Comparison of ENCODE assay signal across 12 cellular contexts in the genomic region with DNA sequence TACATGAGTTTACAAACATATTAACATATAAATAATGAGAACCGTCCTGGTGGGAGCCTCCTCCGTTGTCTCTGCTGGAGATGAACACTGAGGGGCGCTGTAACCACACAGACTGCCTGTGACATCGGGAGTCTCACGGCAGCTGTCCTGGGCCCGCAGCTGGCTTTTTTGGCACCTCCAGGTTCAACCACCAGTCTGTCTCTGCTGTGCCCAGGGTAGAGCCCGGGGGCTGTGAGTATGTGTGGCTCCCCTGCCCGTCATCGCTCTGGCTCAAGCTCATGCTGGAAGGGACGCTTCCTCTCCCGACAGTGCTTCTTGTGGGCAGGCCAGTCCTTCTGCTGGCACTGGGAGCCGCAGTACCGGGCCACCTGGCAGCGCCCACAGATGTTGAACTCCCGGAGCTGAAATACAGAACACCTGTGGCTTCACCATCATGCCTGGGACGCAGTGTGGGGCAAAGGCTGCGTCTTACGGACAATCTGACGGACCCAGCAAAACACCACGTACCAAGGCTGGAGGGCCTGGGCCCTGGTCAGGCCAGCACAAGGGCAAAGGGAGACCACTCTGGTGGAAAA. TPM values are rescaled to one million over a fixed set of nuclear protein-coding genes. Genes with fewer than 3 reads are reported as not detected.
DNase-seq lines count a peak whose midpoint lies in the region; ATAC-seq and TF ChIP-seq lines count a peak whose summit lies in the region.
"Had no signal": no experiment of that assay in that cellular context is flagged by ENCODE, and none has a peak within 500 bp of the region (broad histone marks: within the 10 kb centered on the region; RNA-seq: fewer than 3 reads in every experiment).

No MANE protein-coding gene starts in this region.

- H3K9me3 ChIP-seq in HCT116 (ENCODE audit: control insufficient read depth in 1 of 2, insufficient read depth in 1 of 2, low read depth in 1 of 2, low read length in 2 of 2) = no peaks in the 10 kb centered on the region
- H3K9me3 ChIP-seq: HAP-1 had no signal

- H3K4me1 ChIP-seq in HCT116 (ENCODE audit: control insufficient read depth in 1 of 2, insufficient read depth in 2 of 2, low read length in 2 of 2) = peaks cover 2 to 10% of the 10 kb centered on the region in 2 experiments; a peak in 3 of 4 replicates

- ATAC-seq in HCT116 (no peak), HG02610 (IDR thresholded peaks at IDR 0.05; ENCODE audit: unreplicated experiment) (no peak), GM19023 (IDR thresholded peaks at IDR 0.05; ENCODE audit: unreplicated experiment) (no peak), esophagus mucosa (no peak)
- ATAC-seq in stimulated activated naive CD8-positive, alpha-beta T cell treated with anti-CD3 and anti-CD28 coated beads, Interleukin-15, amount 100 ng/mL, for 72 hours = no peak

- peak; percentile 83 for TF ChIP-seq RAD21 in HCT116 (IDR thresholded peaks at IDR 0.05; ENCODE audit: low read depth)

- peak; percentile 14 for DNase-seq in COLO668 (lab: John Stamatoyannopoulos, UW; ENCODE audit: unreplicated experiment)
- DNase-seq in HCT116 (ENCODE audit: low read depth, low spot score) = no peak
- peak; percentile 15 for DNase-seq in left kidney (ENCODE audit: low read depth, low spot score)
- no peak for DNase-seq in stimulated activated naive CD8-positive, alpha-beta T cell treated with anti-CD3 and anti-CD28 coated beads, Interleukin-15, amount 100 ng/mL, for 72 hours
- DNase-seq: activated naive CD8-positive, alpha-beta T cell treated with anti-CD3 and anti-CD28 coated beads for 36 hours; hypothalamus; NCI-H1417 had no signal

- no peak overlapping the region for H3K4me3 ChIP-seq in HCT116 (replicated peaks in 1 of 2; ENCODE audit: low read depth in 1 of 2, low read length in 2 of 2)
- H3K4me3 ChIP-seq: HAP-1 had no signal

- H3K4me2 ChIP-seq in HCT116 (ENCODE audit: low read length) = no peak overlapping the region

- POLR2A ChIA-PET in HCT116 (lab: Charles Lee) = interaction anchor here (1.2 kb wide), 1 partner anchor 36 kb away, joined by 3 read pairs; the partner anchor contains the start of gene EHMT1

- H3K27ac ChIP-seq in HCT116 (ENCODE audit: low read depth, low read length) (no peak overlapping the region; the same call in 1 of the 2 replicates), VCaP (no peak overlapping the region)

- H3K4me3 Mint-ChIP-seq in stimulated activated naive CD8-positive, alpha-beta T cell treated with anti-CD3 and anti-CD28 coated beads, Interleukin-15, amount 100 ng/mL, for 72 hours = no peak overlapping the region
- H3K4me3 Mint-ChIP-seq: activated naive CD8-positive, alpha-beta T cell treated with anti-CD3 and anti-CD28 coated beads for 36 hours had no signal

- RAD21 ChIA-PET in HCT116 (lab: Charles Lee; ENCODE audit: low non-redundant PET in 1 of 2, low total read pairs in 2 of 2, uncharacterized antibody in 2 of 2, unreplicated experiment in 2 of 2) = interaction anchor here in 1 of 2 experiments (0.7 kb wide), 1 partner anchor 8 kb away, joined by 3 read pairs; no protein-coding TSS in a partner anchor

- H2AFZ ChIP-seq in HCT116 (ENCODE audit: low read depth, low read length, poor library complexity, severe bottlenecking) = no peak overlapping the region

- BruUV-seq in HCT116 (replicated peaks; lab: Mats Ljungman, UMichigan) = no TSS peak

- no peak overlapping the region for H3K9ac ChIP-seq in HCT116 (ENCODE audit: low read length)

- H3K36me3 ChIP-seq in HCT116 (ENCODE audit: control insufficient read depth in 1 of 2, insufficient read depth in 2 of 2, low read length in 2 of 2) = peaks cover 24 to 54% of the 10 kb centered on the region in 2 experiments; a peak in 3 of 4 replicates

- peaks cover 29% of the 10 kb centered on the region for H3K4me1 Mint-ChIP-seq in stimulated activated naive CD8-positive, alpha-beta T cell treated with anti-CD3 and anti-CD28 coated beads, Interleukin-15, amount 100 ng/mL, for 72 hours

- peak; percentile 55 to 66 (median 58); a peak in 5 of 6 replicates for TF ChIP-seq CTCF in HCT116 (IDR thresholded peaks at IDR 0.05 in 2 of 3, conservative IDR thresholded peaks at IDR 0.05 in 1 of 3; ENCODE audit: borderline replicate concordance in 1 of 3, insufficient read depth in 1 of 3, low read depth in 2 of 3, low read length in 2 of 3)
- TF ChIP-seq CTCF in VCaP (conservative IDR thresholded peaks at IDR 0.05) = peak; percentile 41

- intact Hi-C loops in HCT116 (cut with micrococcal nuclease) = no loop called here

- no peaks in the 10 kb centered on the region for H3K9me3 Mint-ChIP-seq in stimulated activated naive CD8-positive, alpha-beta T cell treated with anti-CD3 and anti-CD28 coated beads, Interleukin-15, amount 100 ng/mL, for 72 hours
- H3K9me3 Mint-ChIP-seq: activated naive CD8-positive, alpha-beta T cell treated with anti-CD3 and anti-CD28 coated beads for 36 hours had no signal

- H3K79me2 ChIP-seq in HCT116 (ENCODE audit: insufficient read depth, low read length) = peaks cover 67% of the 10 kb centered on the region

- TF ChIP-seq POLR2A in HCT116 (IDR thresholded peaks at IDR 0.05; ENCODE audit: borderline replicate concordance, extremely low read depth, insufficient read depth, insufficient read length) = no peak

- H3K9me2 ChIP-seq in HCT116 (ENCODE audit: insufficient read depth) = no peaks in the 10 kb centered on the region

- no peaks in the 10 kb centered on the region for H4K20me1 ChIP-seq in HCT116 (ENCODE audit: insufficient read depth)

- CTCF ChIA-PET in HCT116 (lab: Charles Lee) = interaction anchor here (1.0 to 1.7 kb wide), 3 partner anchors 9 to 113 kb away, joined by 3 to 5 read pairs (median 4); partner anchors contain the start of gene MRPL41

- H3K27me3 Mint-ChIP-seq in stimulated activated naive CD8-positive, alpha-beta T cell treated with anti-CD3 and anti-CD28 coated beads, Interleukin-15, amount 100 ng/mL, for 72 hours = no peaks in the 10 kb centered on the region
- H3K27me3 Mint-ChIP-seq: activated naive CD8-positive, alpha-beta T cell treated with anti-CD3 and anti-CD28 coated beads for 36 hours had no signal

- H3K27ac Mint-ChIP-seq in stimulated activated naive CD8-positive, alpha-beta T cell treated with anti-CD3 and anti-CD28 coated beads, Interleukin-15, amount 100 ng/mL, for 72 hours = no peak overlapping the region
- H3K27ac Mint-ChIP-seq: activated naive CD8-positive, alpha-beta T cell treated with anti-CD3 and anti-CD28 coated beads for 36 hours had no signal

- H3K27me3 ChIP-seq in HCT116 (ENCODE audit: insufficient read depth, low read length) = no peaks in the 10 kb centered on the region

TF ChIP-seq in HCT116, 20 proteins besides CTCF, POLR2A, EP300 and RAD21:
- no peak for TF ChIP-seq EGR1 (IDR thresholded peaks at IDR 0.05; ENCODE audit: low read depth)
- TF ChIP-seq POLR2AphosphoS5 (IDR thresholded peaks at IDR 0.05; ENCODE audit: low read depth, low read length) = no peak

RNA-seq across cellular contexts. Expression of gene DPH7, which starts 3.6 kb away (rescaled TPM):
- total RNA-seq in HCT116 (2021; ENCODE audit: unreplicated experiment) (54.4 TPM), esophagus mucosa (12.6 TPM)
- 38.5 and 39.6 TPM in 2 replicates for polyA plus RNA-seq in HCT116 (2012)

RNA-seq across cellular contexts. Expression of gene ZMYND19, which starts 7.9 kb away (rescaled TPM):
- total RNA-seq in HCT116 (2021; ENCODE audit: unreplicated experiment) = 57.4 TPM
- polyA plus RNA-seq in HCT116 (2012) = 25.0 and 29.7 TPM in 2 replicates
- total RNA-seq in esophagus mucosa = 21.5 TPM

RNA-seq across cellular contexts. Expression of gene ARRDC1, which starts 23.1 kb away (rescaled TPM):
- total RNA-seq in HCT116 (2021; ENCODE audit: unreplicated experiment) (82.8 TPM), esophagus mucosa (49.7 TPM)
- 85.6 and 96.3 TPM in 2 replicates for polyA plus RNA-seq in HCT116 (2012)

RNA-seq across cellular contexts. Expression of gene MRPL41, which starts 30.7 kb away (rescaled TPM):
- 69.5 TPM for total RNA-seq in HCT116 (2021; ENCODE audit: unreplicated experiment)
- 54.7 and 61.9 TPM in 2 replicates for polyA plus RNA-seq in HCT116 (2012)
- 36.9 TPM for total RNA-seq in esophagus mucosa

RNA-seq across cellular contexts. Expression of gene PNPLA7, which starts 32.2 kb away (rescaled TPM):
- total RNA-seq in HCT116 (2021; ENCODE audit: unreplicated experiment) (1.8 TPM), esophagus mucosa (1.0 TPM)
- 1.00 and 1.1 TPM in 2 replicates for polyA plus RNA-seq in HCT116 (2012)

Comparison
In these comparisons a context has a peak if more than half of its experiments do, and no peak if none do; other contexts are left out.
1. DNase-seq: peak in COLO668 (single experiment) and left kidney (single experiment); none in HCT116 (single experiment) and stimulated activated naive CD8-positive, alpha-beta T cell treated with anti-CD3 and anti-CD28 coated beads, Interleukin-15, amount 100 ng/mL, for 72 hours (0 of 2).